In genomic region chr7:90708841-90709317, GRCh38 we compare ENCODE assay signal across 9 cellular contexts.
DNase-seq lines count a peak whose midpoint lies in the region; ATAC-seq and TF ChIP-seq lines count a peak whose summit lies in the region.
"Had no signal": no experiment of that assay in that cellular context is flagged by ENCODE, and none has a peak within 500 bp of the region (broad histone marks: within the 10 kb centered on the region; RNA-seq: fewer than 3 reads in every experiment).

No MANE protein-coding gene starts in this region.

- TF ChIP-seq EP300 in neural cell (conservative IDR thresholded peaks at IDR 0.05; ENCODE audit: poor library complexity, severe bottlenecking): no peak

- peak overlapping the region; percentile 29 for H3K27ac ChIP-seq in neural cell (ENCODE audit: low read length)

- peak; percentile 48 for TF ChIP-seq RAD21 in neural cell (conservative IDR thresholded peaks at IDR 0.05)

- H3K9me3 ChIP-seq in neural cell (ENCODE audit: low read length): no peaks in the 10 kb centered on the region

- DNase-seq in AG10803 (ENCODE audit: low read depth): peak; percentile 48
- DNase-seq in NCI-H1694 (lab: John Stamatoyannopoulos, UW): peak; percentile 77
- DNase-seq in cerebellar cortex (ENCODE audit: low spot score): peak; percentile 89
- DNase-seq in effector CD8-positive, alpha-beta T cell (lab: John Stamatoyannopoulos, UW): no peak
- DNase-seq in NCI-H2227 (lab: John Stamatoyannopoulos, UW; ENCODE audit: unreplicated experiment): no peak

- no peaks in the 10 kb centered on the region for H4K20me1 ChIP-seq in neural cell (ENCODE audit: insufficient read depth)

- no peaks in the 10 kb centered on the region for H3K27me3 ChIP-seq in neural cell (ENCODE audit: insufficient read depth, low read depth, low read length)

- no peaks in the 10 kb centered on the region for H3F3A ChIP-seq in neural cell (ENCODE audit: insufficient read depth, low read length, poor library complexity, severe bottlenecking)

- ATAC-seq in GM18520 (IDR thresholded peaks at IDR 0.05; ENCODE audit: unreplicated experiment) (peak; percentile 62), HG02852 (IDR thresholded peaks at IDR 0.05; ENCODE audit: unreplicated experiment) (peak; percentile 70)

- peak overlapping the region; percentile 48 for H3K4me2 ChIP-seq in neural cell (ENCODE audit: low read length)

- TF ChIP-seq CTCF in AG10803 (conservative IDR thresholded peaks at IDR 0.05; ENCODE audit: low read length) (peak; percentile 53), neural cell (IDR thresholded peaks at IDR 0.05; ENCODE audit: poor library complexity, severe bottlenecking) (peak; percentile 60)

- H3K9ac ChIP-seq in neural cell (ENCODE audit: low read length): no peak overlapping the region

- no peaks in the 10 kb centered on the region for H3K9me2 ChIP-seq in neural cell (ENCODE audit: insufficient read depth, low read length)

- H3K36me3 ChIP-seq in neural cell (ENCODE audit: insufficient read depth, low read length): no peaks in the 10 kb centered on the region

- no peak overlapping the region for H2AFZ ChIP-seq in neural cell (ENCODE audit: low read depth, low read length)

- H3K4me3 ChIP-seq in AG10803 (ENCODE audit: low read length): no peak overlapping the region
- H3K4me3 ChIP-seq in neural cell (ENCODE audit: low read length): peak overlapping the region; percentile 54
- H3K4me3 ChIP-seq: lung had no signal

- no peaks in the 10 kb centered on the region for H3K79me2 ChIP-seq in neural cell (replicated peaks; ENCODE audit: insufficient read depth, low read length)

TF ChIP-seq in neural cell, 6 proteins besides CTCF, POLR2A, EP300 and RAD21:
- TF ChIP-seq SMC3 (conservative IDR thresholded peaks at IDR 0.05; ENCODE audit: poor library complexity) (no peak), TAF1 (IDR thresholded peaks at IDR 0.05; ENCODE audit: low read depth) (no peak), POLR2AphosphoS5 (IDR thresholded peaks at IDR 0.05) (no peak), REST (IDR thresholded peaks at IDR 0.05; ENCODE audit: borderline replicate concordance) (no peak), EZH2 (IDR thresholded peaks at IDR 0.05; ENCODE audit: borderline replicate concordance, insufficient read depth, low read length, poor library complexity, severe bottlenecking) (no peak), MXI1 (conservative IDR thresholded peaks at IDR 0.05; ENCODE audit: poor library complexity, severe bottlenecking) (no peak)

Comparison
In these comparisons a context has a peak if more than half of its experiments do, and no peak if none do; other contexts are left out.
1. DNase-seq: peak in AG10803 (single experiment), NCI-H1694 (single experiment) and cerebellar cortex (single experiment); none in effector CD8-positive, alpha-beta T cell (single experiment) and NCI-H2227 (single experiment).